In the genomic region with DNA sequence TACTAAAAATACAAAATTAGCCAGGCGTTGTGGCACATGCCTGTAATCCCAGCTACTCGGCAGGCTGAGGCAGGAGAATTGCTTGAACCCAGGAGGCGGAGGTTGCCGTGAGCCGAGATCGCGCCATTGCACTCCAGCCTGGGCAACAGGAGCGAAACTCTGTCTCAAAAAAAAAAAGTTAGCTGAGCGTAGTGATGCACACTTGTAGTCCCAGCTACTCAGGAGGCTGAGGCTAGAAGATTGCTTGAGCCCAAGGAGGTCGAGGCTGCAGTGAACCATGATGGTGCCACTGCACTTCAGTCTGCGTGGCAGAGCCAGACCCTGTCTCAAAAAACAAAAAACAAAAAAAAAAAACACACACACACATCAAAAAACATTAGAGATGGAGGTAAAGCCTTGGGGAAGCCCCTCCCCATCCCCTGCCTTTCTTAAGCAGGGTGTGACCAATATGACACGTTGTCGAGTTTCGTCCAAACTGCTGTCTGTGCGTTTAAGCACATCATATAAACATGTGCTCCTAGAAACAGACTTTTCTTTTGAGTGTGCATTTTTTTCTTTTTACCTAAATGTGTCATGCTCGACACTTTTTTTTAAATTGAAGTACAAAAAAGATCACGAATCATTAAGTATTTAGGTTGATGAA, we compare ENCODE assay signal across 8 cellular contexts.
DNase-seq lines count a peak whose midpoint lies in the region; ATAC-seq and TF ChIP-seq lines count a peak whose summit lies in the region.
"Not testable (repeated sequence)": the region's sequence is repeated elsewhere in the genome, so short reads cannot be mapped to it uniquely, and the experiment has no call there.

No MANE protein-coding gene starts in this region.

- H3K4me1 Mint-ChIP-seq in effector memory CD8-positive, alpha-beta T cell (ENCODE audit: low read depth in 2 of 2): not testable (repeated sequence)

- peaks cover 11 to 13% of the 10 kb centered on the region in 2 donors for H3K27me3 Mint-ChIP-seq in effector memory CD8-positive, alpha-beta T cell

- H3K27ac Mint-ChIP-seq in effector memory CD8-positive, alpha-beta T cell: not testable (repeated sequence)

- POLR2A ChIA-PET in GM10248 (lab: Yijun Ruan, JAX): interaction anchor here (0.7 kb wide), 1 partner anchor 24 kb away, joined by 3 read pairs; a partner anchor contains a TSS

- DNase-seq in GM10248 (ENCODE audit: extremely low spot score) (peak; percentile 66), GM20000 (ENCODE audit: low spot score) (peak; percentile 74), RPMI8226 (peak; percentile 41)
- peak; percentile 19 to 29 for DNase-seq in activated CD4-positive, alpha-beta T cell treated with anti-CD3 and anti-CD28 coated beads, Interleukin-2, amount 50 U/mL, for 4 hours
- DNase-seq in activated T-helper 9 cell treated with anti-CD3 and anti-CD28 coated beads, Interleukin-2, amount 50 U/mL, for 16 hours (ENCODE audit: low read depth): peak; percentile 46
- not testable (repeated sequence) for DNase-seq in effector memory CD8-positive, alpha-beta T cell
- DNase-seq in stimulated activated CD4-positive, alpha-beta T cell treated with anti-CD3 and anti-CD28 coated beads, Interleukin-15, amount 100 ng/mL, for 48 hours (ENCODE audit: low read depth in 2 of 2): peak; percentile 55 to 62
- DNase-seq in stimulated activated naive CD8-positive, alpha-beta T cell treated with anti-CD3 and anti-CD28 coated beads, Interleukin-15, Interleukin-2, amounts not matched to agents 100 U/mL and 50 U/mL, for 24 hours: peak; percentile 27

- CTCF ChIA-PET in GM10248 (lab: Yijun Ruan, JAX): interaction anchor here (5.8 kb wide), 1 partner anchor 24 kb away, joined by 29 read pairs; a partner anchor contains a TSS

- H3K9me3 Mint-ChIP-seq in effector memory CD8-positive, alpha-beta T cell: not testable (repeated sequence)

- TF ChIP-seq CTCF in GM10248 (IDR thresholded peaks at IDR 0.05; ENCODE audit: control extremely low read depth, extremely low read depth, low read depth, missing control alignments); GM20000 (IDR thresholded peaks at IDR 0.05; ENCODE audit: extremely low read depth, missing control alignments): not testable (repeated sequence)

- peak overlapping the region in 1 of 2 donors; percentile 48 for H3K4me3 Mint-ChIP-seq in effector memory CD8-positive, alpha-beta T cell

- not testable (repeated sequence) for H3K36me3 Mint-ChIP-seq in effector memory CD8-positive, alpha-beta T cell (ENCODE audit: insufficient read depth)

- peak; percentile 54 for ATAC-seq in effector memory CD8-positive, alpha-beta T cell (replicated peaks)
- peak; percentile 56 for ATAC-seq in stimulated activated naive CD8-positive, alpha-beta T cell treated with anti-CD3 and anti-CD28 coated beads, Interleukin-15, Interleukin-2, amounts not matched to agents 100 U/mL and 50 U/mL, for 24 hours
